In the genomic region with DNA sequence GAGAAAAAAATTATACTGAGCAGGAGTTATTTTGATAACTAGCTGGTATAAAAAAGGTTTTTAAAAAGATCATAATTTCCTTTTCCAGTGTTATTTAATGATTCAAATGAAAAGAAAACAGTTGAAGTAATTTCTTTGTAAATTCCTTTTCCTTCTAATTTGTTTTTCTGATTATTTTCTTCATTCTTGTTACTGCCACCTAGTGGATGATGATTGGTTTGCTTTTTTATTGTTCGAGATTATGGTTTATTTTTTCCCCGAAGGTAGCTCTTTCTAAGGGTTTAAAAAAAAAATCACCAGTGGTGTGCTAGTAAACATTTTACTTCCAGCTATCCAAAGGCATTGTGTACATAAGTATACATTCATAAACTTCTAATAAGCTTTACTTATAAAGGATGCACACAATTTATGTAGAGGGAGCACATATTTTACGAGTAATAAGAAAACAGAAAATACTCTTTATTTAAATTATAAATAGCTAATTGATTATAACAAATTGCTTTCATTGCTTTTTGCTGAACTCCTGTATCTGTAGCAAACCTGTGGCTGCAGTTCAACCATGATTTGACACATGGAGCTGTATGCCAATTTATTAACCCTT, we compare ENCODE assay signal across 8 cellular contexts.
DNase-seq lines count a peak whose midpoint lies in the region; ATAC-seq and TF ChIP-seq lines count a peak whose summit lies in the region.

No MANE protein-coding gene starts in this region.

- peaks cover 0 to 7% (median 0%) of the 10 kb centered on the region in 12 donors for H3K4me1 ChIP-seq in heart left ventricle
- no peaks in the 10 kb centered on the region for H3K4me1 ChIP-seq in transverse colon

- TF ChIP-seq POLR2A in heart left ventricle (IDR thresholded peaks at IDR 0.05) = no peak
- no peak for TF ChIP-seq POLR2A in transverse colon (IDR thresholded peaks at IDR 0.05)

- H3K27ac ChIP-seq in heart left ventricle = no peak overlapping the region
- H3K27ac ChIP-seq in RWPE1 = no peak overlapping the region
- no peak overlapping the region for H3K27ac ChIP-seq in transverse colon

- H3K4me3 ChIP-seq in heart left ventricle (peak overlapping the region in 2 of 12 donors; percentile 6 to 13), fibroblast of the aortic adventitia (ENCODE audit: low read depth, low read length) (no peak overlapping the region), transverse colon (no peak overlapping the region)

- H3K36me3 ChIP-seq in heart left ventricle = no peaks in the 10 kb centered on the region
- no peaks in the 10 kb centered on the region for H3K36me3 ChIP-seq in transverse colon

- no peak for DNase-seq in heart left ventricle
- no peak for DNase-seq in Right ventricle myocardium inferior (ENCODE audit: missing footprints)
- no peak for DNase-seq in RWPE1 (ENCODE audit: low spot score)
- peak; percentile 43 for DNase-seq in fibroblast of the aortic adventitia (ENCODE audit: low read depth)
- DNase-seq in transverse colon = no peak
- DNase-seq in activated naive CD4-positive, alpha-beta T cell (lab: John Stamatoyannopoulos, UW) = no peak

- intact Hi-C loops in heart left ventricle (cut with DNase I) = loop anchor here in 3 of 10 donors (5.0 to 10.0 kb wide), 2 partner anchors 143 to 319 kb away; no protein-coding TSS in a partner anchor
- intact Hi-C loops in Right ventricle myocardium inferior (cut with DNase I) = loop anchor here (10.0 kb wide), 1 partner anchor 143 kb away; no protein-coding TSS in a partner anchor
- intact Hi-C loops in transverse colon (cut with DNase I; ENCODE audit: low total_unique reads) = no loop called here

- POLR2A ChIA-PET in RWPE1 (lab: Yijun Ruan, JAX; ENCODE audit: low non-redundant PET) = no interaction called here

- H3K9me3 ChIP-seq in heart left ventricle (no peaks in the 10 kb centered on the region), transverse colon (no peaks in the 10 kb centered on the region)

- CTCF ChIA-PET in RWPE1 (lab: Yijun Ruan, JAX) = interaction anchor here (0.5 to 1.4 kb wide), 10 partner anchors 9 to 1791 kb away, joined by 3 to 5 read pairs (median 4); no protein-coding TSS in a partner anchor

- H3K27me3 ChIP-seq in heart left ventricle (no peaks in the 10 kb centered on the region), transverse colon (no peaks in the 10 kb centered on the region)

- WGBS in heart left ventricle, 4 donors = 31 to 34% (median 32%) methylated on average over 3 of the region's 3 CpGs
- WGBS in transverse colon (ENCODE audit: low coverage in 1 of 2), 2 donors = 18 to 21% methylated on average over 3 of the region's 3 CpGs

- in situ Hi-C loops in transverse colon (cut with MboI; ENCODE audit: low pct_ligation_motif_present in 1 of 4, low pct_unique_long_range_greater_than_20kb in 1 of 4, low sequenced_read_pairs in 3 of 4) = no loop called here

- TF ChIP-seq CTCF in heart left ventricle (IDR thresholded peaks at IDR 0.05) = peak; percentile 38 to 65 (median 60)
- TF ChIP-seq CTCF in RWPE1 (conservative IDR thresholded peaks at IDR 0.05; ENCODE audit: low read depth) = peak; percentile 76
- TF ChIP-seq CTCF in fibroblast of the aortic adventitia (IDR thresholded peaks at IDR 0.05; ENCODE audit: insufficient read depth, low read length) = peak; percentile 58
- peak in 4 of 5 experiments; percentile 48 to 61 (median 53) for TF ChIP-seq CTCF in transverse colon (IDR thresholded peaks at IDR 0.05)

- ATAC-seq in heart left ventricle (no peak), Right ventricle myocardium inferior (no peak), HG03354 (IDR thresholded peaks at IDR 0.05; ENCODE audit: poor library complexity, severe bottlenecking, unreplicated experiment) (no peak), GM18511 (IDR thresholded peaks at IDR 0.05; ENCODE audit: unreplicated experiment) (no peak)

- TF ChIP-seq EP300 in transverse colon (IDR thresholded peaks at IDR 0.05; ENCODE audit: low read depth) = no peak
